In genomic region chrX:115591856-115592842, GRCh38 we compare ENCODE assay signal across 13 cellular contexts. TPM values are rescaled to one million over a fixed set of nuclear protein-coding genes. Genes with fewer than 3 reads are reported as not detected.
DNase-seq lines count a peak whose midpoint lies in the region; ATAC-seq and TF ChIP-seq lines count a peak whose summit lies in the region.
"Had no signal": no experiment of that assay in that cellular context is flagged by ENCODE, and none has a peak within 500 bp of the region (broad histone marks: within the 10 kb centered on the region; RNA-seq: fewer than 3 reads in every experiment).

No MANE protein-coding gene starts in this region.

- peak; percentile 50 for ATAC-seq in body of pancreas
- ATAC-seq in right cardiac atrium, result no peak
- ATAC-seq in stimulated activated naive CD8-positive, alpha-beta T cell treated with anti-CD3 and anti-CD28 coated beads, Interleukin-15, Interleukin-2, amounts not matched to agents 100 U/mL and 50 U/mL, for 24 hours, result no peak
- ATAC-seq: Panc1 had no signal

- no peak overlapping the region for H3K4ac ChIP-seq in neuronal stem cell (ENCODE audit: low read length)

- no peak for TF ChIP-seq CTCF in HEK293 (tag by site-specific recombination; IDR thresholded peaks at IDR 0.05)
- no peak for TF ChIP-seq CTCF in body of pancreas (IDR thresholded peaks at IDR 0.05)

- H2AK5ac ChIP-seq in neuronal stem cell (ENCODE audit: low read depth, low read length), result no peak overlapping the region

- no peak overlapping the region for H2BK5ac ChIP-seq in neuronal stem cell (ENCODE audit: low read length)

- no peaks in the 10 kb centered on the region for H3K79me1 ChIP-seq in neuronal stem cell (ENCODE audit: low read depth, low read length)

- H2AFZ ChIP-seq in neuronal stem cell (ENCODE audit: low read length), result no peak overlapping the region
- H2AFZ ChIP-seq: GM23248 had no signal

- no peak overlapping the region for H3K9ac ChIP-seq in neuronal stem cell (ENCODE audit: low read depth, low read length, poor library complexity)
- H3K9ac ChIP-seq: GM23248 had no signal

- H4K91ac ChIP-seq in neuronal stem cell (ENCODE audit: low read depth, low read length, poor library complexity), result no peak overlapping the region

- H3K27me3 ChIP-seq in body of pancreas (no peaks in the 10 kb centered on the region), right cardiac atrium (ENCODE audit: control insufficient read depth, insufficient read depth) (no peaks in the 10 kb centered on the region), neuronal stem cell (ENCODE audit: control insufficient read depth in 3 of 3, insufficient read depth in 3 of 3, low read depth in 1 of 3, low read length in 3 of 3) (no peaks in the 10 kb centered on the region)

- H3K4me3 ChIP-seq in HEK293 (ENCODE audit: low read depth, low read length) (no peak overlapping the region), body of pancreas (no peak overlapping the region), right cardiac atrium (ENCODE audit: low read length) (peak overlapping the region; percentile 45), neuronal stem cell (ENCODE audit: low read length in 2 of 2) (no peak overlapping the region)
- H3K4me3 ChIP-seq: GM23248, prostate gland had no signal

- H3K4me1 ChIP-seq in HEK293 (ENCODE audit: control insufficient read depth, insufficient read depth, low read length) (peaks cover 11% of the 10 kb centered on the region), body of pancreas (peaks cover 26% of the 10 kb centered on the region), right cardiac atrium (ENCODE audit: control insufficient read depth, insufficient read depth, low read length) (peaks cover 4% of the 10 kb centered on the region), neuronal stem cell (ENCODE audit: control insufficient read depth in 2 of 2, insufficient read depth in 1 of 2, low read depth in 1 of 2, low read length in 2 of 2) (no peaks in the 10 kb centered on the region)
- H3K4me1 ChIP-seq: prostate gland had no signal

- no peak overlapping the region for H3K23ac ChIP-seq in neuronal stem cell (ENCODE audit: low read depth, low read length, poor library complexity)

- WGBS in body of pancreas, 2 donors, result 37 to 48% methylated on average over 11 of the region's 11 CpGs
- 38% methylated on average over 11 of the region's 11 CpGs for WGBS in right cardiac atrium
- WGBS in neuronal stem cell (ENCODE audit: extremely low coverage in 2 of 2, insufficient read length in 2 of 2, insufficient replicate concordance in 1 of 2), 2 donors, result no CpG with 5 or more reads among the region's 11 CpGs

- H2BK12ac ChIP-seq in neuronal stem cell (ENCODE audit: low read length), result no peak overlapping the region

- no peak overlapping the region for H3K27ac ChIP-seq in HEK293 (ENCODE audit: extremely low read depth, low read depth, low read length)
- H3K27ac ChIP-seq in body of pancreas, result peak overlapping the region in 3 of 4 donors; percentile 22 to 57 (median 50)
- H3K27ac ChIP-seq in right cardiac atrium (ENCODE audit: low read length), result no peak overlapping the region
- no peak overlapping the region for H3K27ac ChIP-seq in neuronal stem cell (replicated peaks; ENCODE audit: low read length)
- H3K27ac ChIP-seq: GM23248, prostate gland had no signal

- H3K36me3 ChIP-seq in HEK293 (ENCODE audit: control insufficient read depth in 2 of 2, insufficient read depth in 1 of 2, low read length in 2 of 2) (peaks cover 6 to 7% of the 10 kb centered on the region in 2 experiments), body of pancreas (replicated peaks in 1 of 2; ENCODE audit: insufficient read depth in 1 of 2, low read depth in 2 of 2) (no peaks in the 10 kb centered on the region), neuronal stem cell (replicated peaks in 1 of 2; ENCODE audit: control insufficient read depth in 2 of 2, insufficient read depth in 2 of 2, low read length in 2 of 2) (no peaks in the 10 kb centered on the region)
- H3K36me3 ChIP-seq: prostate gland had no signal

- H3K9me3 ChIP-seq in HEK293 (ENCODE audit: control insufficient read depth, insufficient read depth, low read depth, low read length), result no peaks in the 10 kb centered on the region
- no peaks in the 10 kb centered on the region for H3K9me3 ChIP-seq in body of pancreas
- H3K9me3 ChIP-seq in right cardiac atrium (ENCODE audit: control insufficient read depth, low read length), result no peaks in the 10 kb centered on the region
- no peaks in the 10 kb centered on the region for H3K9me3 ChIP-seq in neuronal stem cell (replicated peaks in 1 of 2; ENCODE audit: control insufficient read depth in 2 of 2, insufficient read depth in 1 of 2, low read depth in 1 of 2, low read length in 2 of 2)
- H3K9me3 ChIP-seq: prostate gland had no signal

- no peak overlapping the region for H3K4me2 ChIP-seq in neuronal stem cell (ENCODE audit: insufficient read depth, low read length, poor library complexity, severe bottlenecking)

- H2BK120ac ChIP-seq in neuronal stem cell (ENCODE audit: low read depth, low read length), result no peak overlapping the region

- DNase-seq in body of pancreas (no peak), right cardiac atrium (no peak), superior temporal gyrus (ENCODE audit: extremely low spot score) (peak; percentile 30), DMS114 treated with DMSO at 0.1 percent for 48 hours (lab: John Stamatoyannopoulos, UW; ENCODE audit: unreplicated experiment) (no peak), neuronal stem cell (ENCODE audit: low spot score) (no peak), NCI-H2196 (lab: John Stamatoyannopoulos, UW; ENCODE audit: unreplicated experiment) (no peak)
- DNase-seq in stimulated activated naive CD8-positive, alpha-beta T cell treated with anti-CD3 and anti-CD28 coated beads, Interleukin-15, Interleukin-2, amounts not matched to agents 100 U/mL and 50 U/mL, for 24 hours, result no peak
- DNase-seq: CD4-positive, CD25-positive, alpha-beta regulatory T cell; GM23248; left cardiac atrium had no signal

- intact Hi-C loops in body of pancreas (cut with DNase I), result no loop called here
- intact Hi-C loops in right cardiac atrium (cut with DNase I), result no loop called here

- no peak overlapping the region for H4K8ac ChIP-seq in neuronal stem cell (ENCODE audit: low read depth, low read length)

- POLR2A ChIA-PET in HEK293 (lab: Yijun Ruan, JAX), result interaction anchor here (1.2 kb wide), 1 partner anchor 10 kb away, joined by 5 read pairs; no protein-coding TSS in a partner anchor

- no peak overlapping the region for H3K18ac ChIP-seq in neuronal stem cell (ENCODE audit: low read length)

- no peak for TF ChIP-seq POLR2A in body of pancreas (IDR thresholded peaks at IDR 0.05)

- CTCF ChIA-PET in HEK293 (lab: Yijun Ruan, JAX), result interaction anchor here (0.6 to 2.6 kb wide), 4 partner anchors 9 to 385 kb away, joined by 3 to 13 read pairs (median 4); no protein-coding TSS in a partner anchor

- H3K14ac ChIP-seq in neuronal stem cell (ENCODE audit: low read length), result no peak overlapping the region

- H2BK15ac ChIP-seq in neuronal stem cell (ENCODE audit: low read length), result no peak overlapping the region

TF ChIP-seq in HEK293, 187 proteins besides CTCF, POLR2A, EP300 and RAD21 (continues in another document):
- TF ChIP-seq PRDM6 (tag by site-specific recombination; IDR thresholded peaks at IDR 0.05), result peak; percentile 86
- TF ChIP-seq ZNF548 (tag by site-specific recombination; IDR thresholded peaks at IDR 0.05), result no peak
- no peak for TF ChIP-seq ZNF513 (tag by site-specific recombination; IDR thresholded peaks at IDR 0.05)
- peak; percentile 62; the same call in 1 of the 2 replicates for TF ChIP-seq TRIM28 (IDR thresholded peaks at IDR 0.05; ENCODE audit: borderline replicate concordance, low read length)
- TF ChIP-seq ZNF580 (tag by site-specific recombination; IDR thresholded peaks at IDR 0.05), result no peak
- TF ChIP-seq FEZF1 (tag by site-specific recombination; IDR thresholded peaks at IDR 0.05), result 0 out of 2 replicates have a peak, but pooled peaks have one; percentile 18
- TF ChIP-seq TCF7L2 (IDR thresholded peaks at IDR 0.05; ENCODE audit: borderline replicate concordance, low read depth, low read length), result peak; percentile 51; the same call in 1 of the 2 replicates
- TF ChIP-seq ZNF768 (tag by site-specific recombination; IDR thresholded peaks at IDR 0.05), result 0 out of 2 replicates have a peak, but pooled peaks have one; percentile 43

RNA-seq across cellular contexts. Expression of gene PLS3, which starts 31.2 kb away (rescaled TPM):
- 10 to 100 TPM; 34.8 to 47.5 TPM for total RNA-seq in body of pancreas
- 10 to 100 TPM; 32.5 to 43.1 (median 37.7) TPM for total RNA-seq in right cardiac atrium
- 23.7 TPM for polyA plus RNA-seq in right cardiac atrium
- 22.6 TPM for polyA plus RNA-seq in neuronal stem cell (2013, experiment 1 of 2)
- 23.6 TPM for polyA plus RNA-seq in neuronal stem cell (2013, experiment 2 of 2)

Comparison
In these comparisons a context has a peak if more than half of its experiments do, and no peak if none do; other contexts are left out.
1. H3K27ac ChIP-seq: peak in body of pancreas (3 of 4); none in HEK293 (single experiment), right cardiac atrium (single experiment) and neuronal stem cell (single experiment).